ENCODE assay signal across 10 cellular contexts in the genomic region with DNA sequence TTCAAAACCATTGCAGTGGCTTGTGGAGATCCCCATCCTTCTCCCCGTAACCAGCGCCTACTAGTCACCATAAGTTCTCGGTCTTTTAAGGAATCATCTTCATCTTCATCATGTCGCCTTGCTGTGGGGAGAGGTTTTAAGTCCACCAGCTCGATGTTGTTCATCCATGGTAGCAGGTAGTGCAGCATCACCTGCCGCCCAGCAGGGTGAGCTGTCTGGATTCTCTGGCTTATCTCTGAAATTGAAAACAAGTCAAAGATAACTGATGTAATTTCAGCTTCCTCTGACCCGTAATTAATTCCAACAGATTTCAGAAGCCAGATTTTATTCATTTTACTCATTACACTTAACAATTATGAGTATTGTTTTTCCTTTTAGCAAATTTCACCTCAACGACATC.
A peak's percentile ranks its signal among the peaks of the same experiment; 100 is the strongest.
DNase-seq lines count a peak whose midpoint lies in the region; ATAC-seq, FAIRE-seq and TF ChIP-seq lines count a peak whose summit lies in the region.
"Had no signal": no experiment of that assay in that cellular context is flagged by ENCODE, and none has a peak within 500 bp of the region (broad histone marks: within the 10 kb centered on the region; RNA-seq: fewer than 3 reads in every experiment).

No MANE protein-coding gene starts in this region.

- H3K79me2 ChIP-seq in SK-N-SH (ENCODE audit: insufficient read depth) = no peaks in the 10 kb centered on the region
- no peaks in the 10 kb centered on the region for H3K79me2 ChIP-seq in GM23248 (ENCODE audit: insufficient read depth)

- no peak overlapping the region for H2BK12ac ChIP-seq in neuronal stem cell (ENCODE audit: low read length)

- H2BK5ac ChIP-seq in neuronal stem cell (ENCODE audit: low read length) = no peak overlapping the region

- in situ Hi-C loops in KBM-7 (cut with MboI; ENCODE audit: low pct_unique_long_range_greater_than_20kb, low sequenced_read_pairs) (loop anchor here (25.0 kb wide), 1 partner anchor 405 kb away; no protein-coding TSS in a partner anchor), GM23248 (cut with MboI) (no loop called here)

- no peak overlapping the region for H2AK5ac ChIP-seq in neuronal stem cell (ENCODE audit: low read depth, low read length)

- H3K4ac ChIP-seq in neuronal stem cell (ENCODE audit: low read length) = no peak overlapping the region

- no peaks in the 10 kb centered on the region for H3K79me1 ChIP-seq in neuronal stem cell (ENCODE audit: low read depth, low read length)

- no peak for ATAC-seq in SK-N-SH treated with all-trans-retinoic acid at 6 μM for 48 hours
- no peak for ATAC-seq in HG02885 (IDR thresholded peaks at IDR 0.05; ENCODE audit: poor library complexity, unreplicated experiment)

- H2AFZ ChIP-seq in SK-N-SH (ENCODE audit: low read depth) (no peak overlapping the region), neuronal stem cell (ENCODE audit: low read length) (no peak overlapping the region), GM23248 (no peak overlapping the region)

- no peak overlapping the region for H2BK15ac ChIP-seq in neuronal stem cell (ENCODE audit: low read length)

- TF ChIP-seq CTCF in SK-N-SH (IDR thresholded peaks at IDR 0.05) (peak; percentile 48), bronchial epithelial cell (IDR thresholded peaks at IDR 0.05; ENCODE audit: insufficient read depth, low read length, severe bottlenecking) (peak; percentile 29), testis (IDR thresholded peaks at IDR 0.05) (no peak)

- CTCF ChIA-PET in SK-N-SH (lab: Yijun Ruan, JAX) = interaction anchor here (0.7 to 2.6 kb wide), 13 partner anchors 10 to 406 kb away, joined by 3 to 8 read pairs (median 3); a partner anchor contains a TSS

- DNase-seq in SK-N-SH (peak; percentile 19), KBM-7 (peak; percentile 22), bronchial epithelial cell (ENCODE audit: low read depth) (peak; percentile 7), neuronal stem cell (ENCODE audit: low spot score) (no peak), testis (no peak), GM23248 (no peak)

- no peak for TF ChIP-seq POLR2A in testis (IDR thresholded peaks at IDR 0.05)

- no peak for TF ChIP-seq EP300 in SK-N-SH (IDR thresholded peaks at IDR 0.05; ENCODE audit: borderline replicate concordance in 1 of 2, low read depth in 1 of 2, low read length in 1 of 2)

- no peak overlapping the region for H4K91ac ChIP-seq in neuronal stem cell (ENCODE audit: low read depth, low read length, poor library complexity)

- POLR2A ChIA-PET in SK-N-SH (lab: Yijun Ruan, JAX) = no interaction called here

- TF ChIP-seq RAD21 in SK-N-SH (IDR thresholded peaks at IDR 0.05; ENCODE audit: low read length) = peak; percentile 34; the same call in 1 of the 2 replicates

- H3K9me2 ChIP-seq in SK-N-SH (no peaks in the 10 kb centered on the region), GM23248 (ENCODE audit: insufficient read depth) (no peaks in the 10 kb centered on the region)

- no peak overlapping the region for H4K8ac ChIP-seq in neuronal stem cell (ENCODE audit: low read depth, low read length)

- no peaks in the 10 kb centered on the region for H3K9me3 ChIP-seq in SK-N-SH
- H3K9me3 ChIP-seq in neuronal stem cell (replicated peaks in 1 of 2; ENCODE audit: control insufficient read depth in 2 of 2, insufficient read depth in 1 of 2, low read depth in 1 of 2, low read length in 2 of 2) = peaks cover 0 to 9% of the 10 kb centered on the region in 2 donors
- H3K9me3 ChIP-seq in testis = no peaks in the 10 kb centered on the region
- no peaks in the 10 kb centered on the region for H3K9me3 ChIP-seq in GM23248 (ENCODE audit: low read depth)
- H3K9me3 ChIP-seq: tibial nerve had no signal

- H3K27me3 ChIP-seq in SK-N-SH (ENCODE audit: insufficient read depth) (no peaks in the 10 kb centered on the region), bronchial epithelial cell (ENCODE audit: control insufficient read depth, insufficient read depth, low read length) (no peaks in the 10 kb centered on the region), neuronal stem cell (ENCODE audit: control insufficient read depth in 3 of 3, insufficient read depth in 3 of 3, low read depth in 1 of 3, low read length in 3 of 3) (no peaks in the 10 kb centered on the region), testis (no peaks in the 10 kb centered on the region), GM23248 (replicated peaks; ENCODE audit: insufficient read depth) (no peaks in the 10 kb centered on the region)
- H3K27me3 ChIP-seq: tibial nerve had no signal

- intact Hi-C loops in testis (cut with DNase I; ENCODE audit: low total_unique reads) = no loop called here

- no peak overlapping the region for H2BK120ac ChIP-seq in neuronal stem cell (ENCODE audit: low read depth, low read length)

- no peak overlapping the region for H3K18ac ChIP-seq in neuronal stem cell (ENCODE audit: low read length)

- H4K20me1 ChIP-seq in SK-N-SH (ENCODE audit: insufficient read depth) (no peaks in the 10 kb centered on the region), GM23248 (ENCODE audit: insufficient read depth) (no peaks in the 10 kb centered on the region)

- H3K4me1 ChIP-seq in SK-N-SH (ENCODE audit: control insufficient read depth in 1 of 2, insufficient read depth in 2 of 2, low read depth in 1 of 2, low read length in 1 of 2) (peaks cover 0 to 14% of the 10 kb centered on the region in 2 experiments; a peak in 1 of 4 replicates), neuronal stem cell (ENCODE audit: control insufficient read depth in 2 of 2, insufficient read depth in 1 of 2, low read depth in 1 of 2, low read length in 2 of 2) (peaks cover 0 to 4% of the 10 kb centered on the region in 2 donors), testis (no peaks in the 10 kb centered on the region), GM23248 (ENCODE audit: insufficient read depth) (no peaks in the 10 kb centered on the region)
- H3K4me1 ChIP-seq: tibial nerve had no signal

- no peak overlapping the region for H3K23ac ChIP-seq in neuronal stem cell (ENCODE audit: low read depth, low read length, poor library complexity)

- H3K4me2 ChIP-seq in SK-N-SH (no peak overlapping the region), neuronal stem cell (ENCODE audit: insufficient read depth, low read length, poor library complexity, severe bottlenecking) (no peak overlapping the region), GM23248 (ENCODE audit: unreplicated experiment) (no peak overlapping the region)

- FAIRE-seq in bronchial epithelial cell (lab: Jason Lieb, UNC) = no peak
- FAIRE-seq: GM12892 had no signal

- no peak overlapping the region for H3K14ac ChIP-seq in neuronal stem cell (ENCODE audit: low read length)

- peaks cover 37 to 60% of the 10 kb centered on the region in 2 experiments for H3K36me3 ChIP-seq in SK-N-SH (replicated peaks in 1 of 2; ENCODE audit: control insufficient read depth in 1 of 2, insufficient read depth in 2 of 2, low read length in 1 of 2)
- H3K36me3 ChIP-seq in bronchial epithelial cell (ENCODE audit: control insufficient read depth, insufficient read depth, low read length) = peaks cover 11% of the 10 kb centered on the region
- H3K36me3 ChIP-seq in neuronal stem cell (replicated peaks in 1 of 2; ENCODE audit: control insufficient read depth in 2 of 2, insufficient read depth in 2 of 2, low read length in 2 of 2) = peaks cover 19 to 92% of the 10 kb centered on the region in 2 donors
- H3K36me3 ChIP-seq in testis (ENCODE audit: low read depth, missing control alignments) = no peaks in the 10 kb centered on the region
- H3K36me3 ChIP-seq in GM23248 (ENCODE audit: low read depth) = peaks cover 30% of the 10 kb centered on the region

- no peak overlapping the region for H3K9ac ChIP-seq in SK-N-SH
- peak overlapping the region; percentile 12 for H3K9ac ChIP-seq in neuronal stem cell (ENCODE audit: low read depth, low read length, poor library complexity)
- H3K9ac ChIP-seq in GM23248 = no peak overlapping the region

- no peak overlapping the region for H3K27ac ChIP-seq in SK-N-SH (ENCODE audit: low read depth in 2 of 2, low read length in 1 of 2)
- no peak overlapping the region for H3K27ac ChIP-seq in neuronal stem cell (replicated peaks; ENCODE audit: low read length)
- no peak overlapping the region for H3K27ac ChIP-seq in testis
- no peak overlapping the region for H3K27ac ChIP-seq in GM23248
- H3K27ac ChIP-seq: tibial nerve had no signal

- H3K4me3 ChIP-seq in SK-N-SH (ENCODE audit: low read depth in 2 of 2, low read length in 1 of 2) = no peak overlapping the region
- no peak overlapping the region for H3K4me3 ChIP-seq in bronchial epithelial cell (ENCODE audit: low read depth, low read length)
- no peak overlapping the region for H3K4me3 ChIP-seq in neuronal stem cell (ENCODE audit: low read length in 2 of 2)
- H3K4me3 ChIP-seq in testis = no peak overlapping the region
- H3K4me3 ChIP-seq in GM23248 = no peak overlapping the region
- H3K4me3 ChIP-seq: tibial nerve had no signal

- WGBS in SK-N-SH (ENCODE audit: low lambda C conversion rate) = 91% methylated on average over 8 of the region's 8 CpGs
- WGBS in neuronal stem cell (ENCODE audit: extremely low coverage in 2 of 2, insufficient read length in 2 of 2, insufficient replicate concordance in 1 of 2), 2 donors = 100% methylated on average over 1 of the region's 8 CpGs
- WGBS in testis, 2 donors = 90% methylated on average over 8 of the region's 8 CpGs
- WGBS in GM23248 (ENCODE audit: low coverage in 1 of 2, low lambda C conversion rate in 2 of 2, missing lambda C conversion rate in 2 of 2), 2 experiments = 98% methylated on average over 8 of the region's 8 CpGs

- H3F3A ChIP-seq in SK-N-SH (replicated peaks; ENCODE audit: insufficient read depth) (peaks cover 10% of the 10 kb centered on the region), GM23248 (ENCODE audit: insufficient read depth) (no peaks in the 10 kb centered on the region)

TF ChIP-seq in SK-N-SH, 30 proteins besides CTCF, POLR2A, EP300 and RAD21 (continues in another document):
- TF ChIP-seq, protein P1, sequence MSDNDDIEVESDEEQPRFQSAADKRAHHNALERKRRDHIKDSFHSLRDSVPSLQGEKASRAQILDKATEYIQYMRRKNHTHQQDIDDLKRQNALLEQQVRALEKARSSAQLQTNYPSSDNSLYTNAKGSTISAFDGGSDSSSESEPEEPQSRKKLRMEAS (IDR thresholded peaks at IDR 0.05; ENCODE audit: low read depth) = no peak
- no peak for TF ChIP-seq YY1 (IDR thresholded peaks at IDR 0.05; ENCODE audit: low read depth)

TF ChIP-seq in SK-N-SH treated with all-trans-retinoic acid at 6 μM for 48 hours, 23 proteins besides CTCF, POLR2A, EP300 and RAD21 (continues in another document):
- TF ChIP-seq ZNF70 (CRISPR knock-in tag; IDR thresholded peaks at IDR 0.05) = no peak

Comparison
In these comparisons a context has a peak if more than half of its experiments do, and no peak if none do; other contexts are left out.
1. DNase-seq: peak in SK-N-SH (single experiment), KBM-7 (single experiment) and bronchial epithelial cell (single experiment); none in neuronal stem cell (single experiment), testis (single experiment) and GM23248 (single experiment).
2. CTCF ChIP-seq: peak in SK-N-SH (single experiment) and bronchial epithelial cell (single experiment); none in testis (0 of 3).